1 cellular context compared by ENCODE assay signal in the genomic region with DNA sequence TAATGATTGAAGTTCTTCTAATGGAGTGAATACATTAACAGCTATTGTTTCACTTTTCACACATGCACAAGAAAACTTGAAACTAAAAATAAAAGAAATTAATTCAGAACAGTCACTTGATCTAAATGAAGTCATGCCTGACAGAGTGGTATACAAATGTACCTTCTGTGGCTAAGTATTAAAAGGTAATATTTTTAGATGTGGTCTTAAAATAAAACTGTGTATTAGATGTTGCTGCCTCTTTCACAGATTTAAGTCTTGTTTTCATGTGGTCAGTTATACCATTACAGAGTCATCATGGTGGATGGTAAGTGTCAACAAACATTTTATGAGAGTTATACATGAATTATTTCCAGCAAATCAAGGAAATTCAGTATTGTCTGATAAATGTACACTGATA.
TF ChIP-seq lines count a peak whose summit lies in the region.

No MANE protein-coding gene starts in this region.

TF ChIP-seq in WTC11, 78 proteins besides CTCF, POLR2A, EP300 and RAD21 (continued from another document):
- TF ChIP-seq, protein P1, sequence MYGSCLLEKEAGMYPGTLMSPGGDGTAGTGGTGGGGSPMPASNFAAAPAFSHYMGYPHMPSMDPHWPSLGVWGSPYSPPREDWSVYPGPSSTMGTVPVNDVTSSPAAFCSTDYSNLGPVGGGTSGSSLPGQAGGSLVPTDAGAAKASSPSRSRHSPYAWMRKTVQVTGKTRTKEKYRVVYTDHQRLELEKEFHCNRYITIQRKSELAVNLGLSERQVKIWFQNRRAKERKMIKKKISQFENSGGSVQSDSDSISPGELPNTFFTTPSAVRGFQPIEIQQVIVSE (CRISPR knock-in tag; IDR thresholded peaks at IDR 0.05; ENCODE audit: borderline replicate concordance): no peak
- no peak for TF ChIP-seq ZNF219 (CRISPR knock-in tag; IDR thresholded peaks at IDR 0.05; ENCODE audit: borderline replicate concordance)
- TF ChIP-seq, protein P2, sequence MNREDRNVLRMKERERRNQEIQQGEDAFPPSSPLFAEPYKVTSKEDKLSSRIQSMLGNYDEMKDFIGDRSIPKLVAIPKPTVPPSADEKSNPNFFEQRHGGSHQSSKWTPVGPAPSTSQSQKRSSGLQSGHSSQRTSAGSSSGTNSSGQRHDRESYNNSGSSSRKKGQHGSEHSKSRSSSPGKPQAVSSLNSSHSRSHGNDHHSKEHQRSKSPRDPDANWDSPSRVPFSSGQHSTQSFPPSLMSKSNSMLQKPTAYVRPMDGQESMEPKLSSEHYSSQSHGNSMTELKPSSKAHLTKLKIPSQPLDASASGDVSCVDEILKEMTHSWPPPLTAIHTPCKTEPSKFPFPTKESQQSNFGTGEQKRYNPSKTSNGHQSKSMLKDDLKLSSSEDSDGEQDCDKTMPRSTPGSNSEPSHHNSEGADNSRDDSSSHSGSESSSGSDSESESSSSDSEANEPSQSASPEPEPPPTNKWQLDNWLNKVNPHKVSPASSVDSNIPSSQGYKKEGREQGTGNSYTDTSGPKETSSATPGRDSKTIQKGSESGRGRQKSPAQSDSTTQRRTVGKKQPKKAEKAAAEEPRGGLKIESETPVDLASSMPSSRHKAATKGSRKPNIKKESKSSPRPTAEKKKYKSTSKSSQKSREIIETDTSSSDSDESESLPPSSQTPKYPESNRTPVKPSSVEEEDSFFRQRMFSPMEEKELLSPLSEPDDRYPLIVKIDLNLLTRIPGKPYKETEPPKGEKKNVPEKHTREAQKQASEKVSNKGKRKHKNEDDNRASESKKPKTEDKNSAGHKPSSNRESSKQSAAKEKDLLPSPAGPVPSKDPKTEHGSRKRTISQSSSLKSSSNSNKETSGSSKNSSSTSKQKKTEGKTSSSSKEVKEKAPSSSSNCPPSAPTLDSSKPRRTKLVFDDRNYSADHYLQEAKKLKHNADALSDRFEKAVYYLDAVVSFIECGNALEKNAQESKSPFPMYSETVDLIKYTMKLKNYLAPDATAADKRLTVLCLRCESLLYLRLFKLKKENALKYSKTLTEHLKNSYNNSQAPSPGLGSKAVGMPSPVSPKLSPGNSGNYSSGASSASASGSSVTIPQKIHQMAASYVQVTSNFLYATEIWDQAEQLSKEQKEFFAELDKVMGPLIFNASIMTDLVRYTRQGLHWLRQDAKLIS (CRISPR knock-in tag; IDR thresholded peaks at IDR 0.05; ENCODE audit: borderline replicate concordance): no peak
- TF ChIP-seq, protein P3, sequence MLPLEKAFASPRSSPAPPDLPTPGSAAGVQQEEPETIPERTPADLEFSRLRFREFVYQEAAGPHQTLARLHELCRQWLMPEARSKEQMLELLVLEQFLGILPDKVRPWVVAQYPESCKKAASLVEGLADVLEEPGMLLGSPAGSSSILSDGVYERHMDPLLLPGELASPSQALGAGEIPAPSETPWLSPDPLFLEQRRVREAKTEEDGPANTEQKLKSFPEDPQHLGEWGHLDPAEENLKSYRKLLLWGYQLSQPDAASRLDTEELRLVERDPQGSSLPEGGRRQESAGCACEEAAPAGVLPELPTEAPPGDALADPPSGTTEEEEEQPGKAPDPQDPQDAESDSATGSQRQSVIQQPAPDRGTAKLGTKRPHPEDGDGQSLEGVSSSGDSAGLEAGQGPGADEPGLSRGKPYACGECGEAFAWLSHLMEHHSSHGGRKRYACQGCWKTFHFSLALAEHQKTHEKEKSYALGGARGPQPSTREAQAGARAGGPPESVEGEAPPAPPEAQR (CRISPR knock-in tag; IDR thresholded peaks at IDR 0.05): no peak
TF ChIP-seq in WTC11: peak in this region for 0.
